ENCODE assay signal across 1 cellular context in genomic region chr17:83051423-83052240, GRCh38.
TF ChIP-seq lines count a peak whose summit lies in the region.

No MANE protein-coding gene starts in this region.

TF ChIP-seq in A549, 52 proteins besides CTCF, POLR2A, EP300 and RAD21 (continued from another document):
- TF ChIP-seq USF2 (IDR thresholded peaks at IDR 0.05) (peak; percentile 83), JUN (IDR thresholded peaks at IDR 0.05) (peak; percentile 54 to 87; a peak in 2 of 5 replicates), CEBPB (IDR thresholded peaks at IDR 0.05) (no peak), BHLHE40 (IDR thresholded peaks at IDR 0.05; ENCODE audit: low read depth, low read length) (no peak), ZFP36 (IDR thresholded peaks at IDR 0.05; ENCODE audit: borderline replicate concordance, partially characterized antibody) (no peak), JUNB (IDR thresholded peaks at IDR 0.05) (no peak), HMGXB4 (CRISPR knock-in tag; IDR thresholded peaks at IDR 0.05; ENCODE audit: borderline replicate concordance) (no peak), ZC3H11A (IDR thresholded peaks at IDR 0.05) (no peak), E2F6 (IDR thresholded peaks at IDR 0.05; ENCODE audit: borderline replicate concordance, low read depth) (peak; percentile 91), ESRRA (IDR thresholded peaks at IDR 0.05; ENCODE audit: borderline replicate concordance, low read length) (no peak), TFCP2L1 (CRISPR knock-in tag; IDR thresholded peaks at IDR 0.05) (peak; percentile 62; the same call in 1 of the 2 replicates), NR3C1 (IDR thresholded peaks at IDR 0.05) (no peak), BCL3 (IDR thresholded peaks at IDR 0.05) (peak; percentile 85; the same call in 2 of the 3 replicates), MAX (IDR thresholded peaks at IDR 0.05) (peak; percentile 99), SREBF2 (IDR thresholded peaks at IDR 0.05) (no peak), FOSL2 (IDR thresholded peaks at IDR 0.05) (no peak), FOSL2 (CRISPR knock-in tag; IDR thresholded peaks at IDR 0.05) (no peak), HES2 (IDR thresholded peaks at IDR 0.05) (no peak), GATA3 (IDR thresholded peaks at IDR 0.05; ENCODE audit: borderline replicate concordance) (0 out of 2 replicates have a peak, but pooled peaks have one; percentile 33), RARB (CRISPR knock-in tag; IDR thresholded peaks at IDR 0.05) (no peak), RCOR1 (IDR thresholded peaks at IDR 0.05; ENCODE audit: low read depth, low read length) (no peak), FOXS1 (CRISPR knock-in tag; IDR thresholded peaks at IDR 0.05) (no peak), EHMT2 (IDR thresholded peaks at IDR 0.05; ENCODE audit: low read depth) (no peak), MAFK (IDR thresholded peaks at IDR 0.05; ENCODE audit: partially characterized antibody) (no peak), HDAC2 (IDR thresholded peaks at IDR 0.05) (no peak), MAZ (IDR thresholded peaks at IDR 0.05; ENCODE audit: borderline replicate concordance, low read depth, low read length) (0 out of 2 replicates have a peak, but pooled peaks have one; percentile 2), KDM1A (IDR thresholded peaks at IDR 0.05; ENCODE audit: low read depth) (no peak), CHD4 (IDR thresholded peaks at IDR 0.05; ENCODE audit: borderline replicate concordance) (no peak), ZNF302 (CRISPR knock-in tag; IDR thresholded peaks at IDR 0.05) (no peak)
